In genomic region chr14:68403191-68403781, GRCh38 we compare ENCODE assay signal across 1 cellular context.
TF ChIP-seq lines count a peak whose summit lies in the region.

No MANE protein-coding gene starts in this region.

TF ChIP-seq in HCT116, 20 proteins besides CTCF, POLR2A, EP300 and RAD21:
- no peak for TF ChIP-seq REST (IDR thresholded peaks at IDR 0.05; ENCODE audit: low read depth)
- TF ChIP-seq JUND (IDR thresholded peaks at IDR 0.05): no peak
- no peak for TF ChIP-seq CBX3 (IDR thresholded peaks at IDR 0.05; ENCODE audit: low read depth)
- TF ChIP-seq ZBTB33 (IDR thresholded peaks at IDR 0.05; ENCODE audit: extremely low read depth, insufficient replicate concordance, low read length): no peak
- no peak for TF ChIP-seq EZH2 (IDR thresholded peaks at IDR 0.05)
- TF ChIP-seq ZNF274 (IDR thresholded peaks at IDR 0.05; ENCODE audit: low read depth, low read length): no peak
- no peak for TF ChIP-seq POLR2AphosphoS5 (IDR thresholded peaks at IDR 0.05; ENCODE audit: low read depth, low read length)
- TF ChIP-seq EGR1 (IDR thresholded peaks at IDR 0.05; ENCODE audit: low read depth): no peak
- no peak for TF ChIP-seq ZFX (IDR thresholded peaks at IDR 0.05)
- no peak for TF ChIP-seq MAX (IDR thresholded peaks at IDR 0.05)
